Comparison of ENCODE assay signal across 18 cellular contexts in the genomic region with DNA sequence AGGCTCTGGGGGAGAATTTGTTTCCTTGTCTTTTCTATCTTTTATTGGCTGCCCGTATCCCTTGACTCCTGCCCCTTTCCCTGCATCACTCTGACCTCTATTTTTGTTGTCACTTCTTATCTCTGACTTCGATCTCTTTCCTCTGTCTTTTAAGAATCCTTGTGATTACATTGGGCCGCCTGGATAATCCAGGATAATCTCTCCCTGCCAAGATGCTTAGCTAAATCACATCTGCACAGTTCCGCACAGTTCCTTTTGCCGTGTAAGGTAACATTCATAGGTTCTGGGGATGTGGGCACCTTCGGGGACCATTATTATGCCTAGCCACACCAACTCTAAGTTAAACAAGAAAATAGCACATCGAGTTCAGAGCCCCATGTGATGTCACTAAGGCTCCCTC.
DNase-seq lines count a peak whose midpoint lies in the region; ATAC-seq, FAIRE-seq and TF ChIP-seq lines count a peak whose summit lies in the region.
"Had no signal": no experiment of that assay in that cellular context is flagged by ENCODE, and none has a peak within 500 bp of the region (broad histone marks: within the 10 kb centered on the region; RNA-seq: fewer than 3 reads in every experiment).

No MANE protein-coding gene starts in this region.

- no peaks in the 10 kb centered on the region for H3K36me3 Mint-ChIP-seq in progenitor cell of endocrine pancreas (ENCODE audit: insufficient read depth)
- H3K36me3 Mint-ChIP-seq in activated T-cell treated with anti-CD3 and anti-CD28 coated beads, Interleukin-2, amount 50 U/mL, for 4 hours (ENCODE audit: insufficient read depth) = no peaks in the 10 kb centered on the region
- H3K36me3 Mint-ChIP-seq: CD14-positive monocyte; CD4-positive, alpha-beta memory T cell had no signal

- peak overlapping the region; percentile 8 for H3K27ac Mint-ChIP-seq in progenitor cell of endocrine pancreas
- H3K27ac Mint-ChIP-seq: CD14-positive monocyte; CD4-positive, alpha-beta memory T cell had no signal

- no peaks in the 10 kb centered on the region for H3K4me1 ChIP-seq in Peyer's patch
- H3K4me1 ChIP-seq: BLaER1, HAP-1 had no signal

- H3K27me3 Mint-ChIP-seq in progenitor cell of endocrine pancreas = peaks cover 3% of the 10 kb centered on the region
- H3K27me3 Mint-ChIP-seq in activated T-cell treated with anti-CD3 and anti-CD28 coated beads, Interleukin-2, amount 50 U/mL, for 4 hours (ENCODE audit: low read depth) = peaks cover 3% of the 10 kb centered on the region

- H3K27me3 ChIP-seq in dorsolateral prefrontal cortex (peaks cover 0 to 4% (median 0%) of the 10 kb centered on the region in 45 donors), Peyer's patch (no peaks in the 10 kb centered on the region)
- H3K27me3 ChIP-seq: BLaER1 had no signal

- no peaks in the 10 kb centered on the region for H3K9me3 Mint-ChIP-seq in progenitor cell of endocrine pancreas (ENCODE audit: low read depth)
- H3K9me3 Mint-ChIP-seq in activated T-cell treated with anti-CD3 and anti-CD28 coated beads, Interleukin-2, amount 50 U/mL, for 4 hours = peaks cover 3% of the 10 kb centered on the region

- H3K27ac ChIP-seq in dorsolateral prefrontal cortex (no peak overlapping the region), Peyer's patch (no peak overlapping the region)
- H3K27ac ChIP-seq: BLaER1, HL-60 had no signal

- no peak for TF ChIP-seq POLR2A in Peyer's patch (IDR thresholded peaks at IDR 0.05)

- TF ChIP-seq CTCF in D721Med (IDR thresholded peaks at IDR 0.05; ENCODE audit: insufficient read depth, missing control alignments) (no peak), progenitor cell of endocrine pancreas (IDR thresholded peaks at IDR 0.05; ENCODE audit: unreplicated experiment) (no peak), dorsolateral prefrontal cortex (IDR thresholded peaks at IDR 0.05 in 54 of 56, conservative IDR thresholded peaks at IDR 0.05 in 2 of 56; ENCODE audit: low read depth in 1 of 56, partially characterized antibody in 56 of 56) (no peak), Peyer's patch (IDR thresholded peaks at IDR 0.05) (no peak)

- H3K4me1 Mint-ChIP-seq in progenitor cell of endocrine pancreas (ENCODE audit: low read depth) = peaks cover 8% of the 10 kb centered on the region
- no peaks in the 10 kb centered on the region for H3K4me1 Mint-ChIP-seq in activated T-cell treated with anti-CD3 and anti-CD28 coated beads, Interleukin-2, amount 50 U/mL, for 4 hours (ENCODE audit: low read depth)
- H3K4me1 Mint-ChIP-seq: CD14-positive monocyte; CD4-positive, alpha-beta memory T cell had no signal

- intact Hi-C loops in dorsolateral prefrontal cortex (cut with DNase I) = no loop called here

- FAIRE-seq in D721Med (lab: Jason Lieb, UNC) = peak; percentile 91
- FAIRE-seq: GM12878 had no signal

- no peaks in the 10 kb centered on the region for H3K9me3 ChIP-seq in Peyer's patch
- H3K9me3 ChIP-seq: BLaER1, HAP-1 had no signal

- DNase-seq in D721Med (ENCODE audit: insufficient read length, low spot score) (no peak), NCI-H82 (lab: John Stamatoyannopoulos, UW) (peak; percentile 96), ecto neural progenitor cell (ENCODE audit: low spot score) (peak; percentile 51), progenitor cell of endocrine pancreas (ENCODE audit: low spot score, unreplicated experiment) (no peak), dorsolateral prefrontal cortex (no peak), Peyer's patch (no peak)
- no peak for DNase-seq in activated T-cell treated with anti-CD3 and anti-CD28 coated beads, Interleukin-2, amount 50 U/mL, for 4 hours
- DNase-seq: 8988T; CD4-positive, alpha-beta memory T cell; DMS 273 treated with DMSO at 0.1 percent for 48 hours; DMS53; DND-41; EL had no signal

- no peaks in the 10 kb centered on the region for H3K36me3 ChIP-seq in Peyer's patch
- H3K36me3 ChIP-seq: BLaER1, HAP-1 had no signal

- no peak overlapping the region for H3K4me3 ChIP-seq in dorsolateral prefrontal cortex
- H3K4me3 ChIP-seq in Peyer's patch = no peak overlapping the region
- H3K4me3 ChIP-seq: BLaER1, GM12878, HAP-1 had no signal

- no peak overlapping the region for H3K4me3 Mint-ChIP-seq in progenitor cell of endocrine pancreas (ENCODE audit: low read depth)
- H3K4me3 Mint-ChIP-seq in activated T-cell treated with anti-CD3 and anti-CD28 coated beads, Interleukin-2, amount 50 U/mL, for 4 hours = no peak overlapping the region
- H3K4me3 Mint-ChIP-seq: CD14-positive monocyte; CD4-positive, alpha-beta memory T cell had no signal

- no peak for ATAC-seq in activated T-cell treated with anti-CD3 and anti-CD28 coated beads, Interleukin-2, amount 50 U/mL, for 4 hours
- ATAC-seq: GM12878 had no signal

Comparison
In these comparisons a context has a peak if more than half of its experiments do, and no peak if none do; other contexts are left out.
1. DNase-seq: peak in NCI-H82 (single experiment) and ecto neural progenitor cell (single experiment); none in D721Med (single experiment), progenitor cell of endocrine pancreas (single experiment), dorsolateral prefrontal cortex (0 of 10), Peyer's patch (0 of 3) and activated T-cell treated with anti-CD3 and anti-CD28 coated beads, Interleukin-2, amount 50 U/mL, for 4 hours (single experiment).